Comparison of ENCODE assay signal across 35 cellular contexts in the genomic region with DNA sequence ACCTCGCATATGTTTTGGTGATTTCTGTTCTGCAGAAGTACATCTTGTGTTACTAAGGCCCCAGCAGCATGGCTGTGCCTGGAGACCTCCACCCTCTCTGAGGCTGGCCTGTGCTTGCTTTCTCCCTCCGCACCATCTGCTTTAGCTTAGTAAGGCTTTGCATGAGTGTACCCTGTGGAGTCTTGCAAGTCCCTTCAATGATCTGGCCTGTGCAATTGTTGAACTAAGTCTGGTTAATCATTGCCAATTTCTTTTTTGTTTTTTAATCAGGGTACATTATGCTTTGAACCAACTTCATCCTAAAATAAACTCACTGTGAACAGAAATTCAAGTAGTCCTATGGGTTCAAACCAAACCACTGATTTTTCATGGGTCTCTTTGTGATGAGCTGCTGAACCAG. TPM values are rescaled to one million over a fixed set of nuclear protein-coding genes. Genes with fewer than 3 reads are reported as not detected.
"Had no signal": no experiment of that assay in that cellular context is flagged by ENCODE, and none has a peak within 500 bp of the region (broad histone marks: within the 10 kb centered on the region; RNA-seq: fewer than 3 reads in every experiment).

No MANE protein-coding gene starts in this region.

- H3K4me1 ChIP-seq: lower lobe of right lung, sigmoid colon, upper lobe of left lung had no signal

- H3K36me3 Mint-ChIP-seq: activated naive CD4-positive, alpha-beta T cell treated with anti-CD3 and anti-CD28 coated beads, Interleukin-2, amount 50 U/mL, for 24 hours; naive thymus-derived CD8-positive, alpha-beta T cell; stimulated activated memory B cell treated with anti-CD40 and anti-IgM and Interleukin-4, amounts not matched to agents 10 μg/mL and 1 μg/mL and 100 μg/mL, for 72 hours; T-cell had no signal

- H3K27ac Mint-ChIP-seq: activated CD4-positive, alpha-beta memory T cell treated with anti-CD3 and anti-CD28 coated beads, Interleukin-2, amount 10 ng/mL, durations not matched to agents 7 days and 5 days; activated CD4-positive, alpha-beta T cell treated with anti-CD3 and anti-CD28 coated beads, Interleukin-2, amount 10 ng/mL, durations not matched to agents 7 days and 5 days; activated naive CD4-positive, alpha-beta T cell treated with anti-CD3 and anti-CD28 coated beads, Interleukin-2, amount 50 U/mL, for 24 hours; activated naive CD8-positive, alpha-beta T cell treated with anti-CD3 and anti-CD28 coated beads, Interleukin-2, amount 50 U/mL, for 24 hours; activated T-helper 17 cell treated with anti-CD3 and anti-CD28 coated beads, Interleukin-2, amount 50 U/mL, for 72 hours; effector memory CD8-positive, alpha-beta T cell; naive thymus-derived CD8-positive, alpha-beta T cell; stimulated activated memory B cell treated with anti-CD40 and anti-IgM and Interleukin-4, amounts not matched to agents 10 μg/mL and 1 μg/mL and 100 μg/mL, for 72 hours; stimulated activated naive CD8-positive, alpha-beta T cell treated with anti-CD3 and anti-CD28 coated beads, Interleukin-15, amount 100 ng/mL, for 72 hours; T-cell; T-helper 2 cell treated with Interferon-gamma antibody and Interleukin-4, amounts not matched to agents 5 μg/mL and 100 μg/mL, for 36 hours had no signal

- H3K27ac ChIP-seq: lower lobe of right lung, sigmoid colon, upper lobe of left lung had no signal

- H3K4me1 Mint-ChIP-seq: activated CD4-positive, alpha-beta memory T cell treated with anti-CD3 and anti-CD28 coated beads, Interleukin-2, amount 10 ng/mL, durations not matched to agents 7 days and 5 days; activated CD4-positive, alpha-beta T cell treated with anti-CD3 and anti-CD28 coated beads, Interleukin-2, amount 10 ng/mL, durations not matched to agents 7 days and 5 days; activated naive CD4-positive, alpha-beta T cell treated with anti-CD3 and anti-CD28 coated beads, Interleukin-2, amount 50 U/mL, for 24 hours; activated naive CD8-positive, alpha-beta T cell treated with anti-CD3 and anti-CD28 coated beads, Interleukin-2, amount 50 U/mL, for 24 hours; activated T-helper 17 cell treated with anti-CD3 and anti-CD28 coated beads, Interleukin-2, amount 50 U/mL, for 72 hours; naive thymus-derived CD8-positive, alpha-beta T cell; stimulated activated memory B cell treated with anti-CD40 and anti-IgM and Interleukin-4, amounts not matched to agents 10 μg/mL and 1 μg/mL and 100 μg/mL, for 72 hours; stimulated activated naive CD8-positive, alpha-beta T cell treated with anti-CD3 and anti-CD28 coated beads, Interleukin-15, amount 100 ng/mL, for 72 hours; T-cell had no signal

- H3K9me3 Mint-ChIP-seq: activated CD4-positive, alpha-beta memory T cell treated with anti-CD3 and anti-CD28 coated beads, Interleukin-2, amount 10 ng/mL, durations not matched to agents 7 days and 5 days; activated CD4-positive, alpha-beta T cell treated with anti-CD3 and anti-CD28 coated beads, Interleukin-2, amount 10 ng/mL, durations not matched to agents 7 days and 5 days; activated naive CD4-positive, alpha-beta T cell treated with anti-CD3 and anti-CD28 coated beads, Interleukin-2, amount 50 U/mL, for 24 hours; activated naive CD8-positive, alpha-beta T cell treated with anti-CD3 and anti-CD28 coated beads, Interleukin-2, amount 50 U/mL, for 24 hours; activated T-cell treated with anti-CD3 and anti-CD28 coated beads, Interleukin-2, amount 50 U/mL, for 4 hours; activated T-helper 17 cell treated with anti-CD3 and anti-CD28 coated beads, Interleukin-2, amount 50 U/mL, for 72 hours; effector memory CD8-positive, alpha-beta T cell; naive thymus-derived CD8-positive, alpha-beta T cell; stimulated activated memory B cell treated with anti-CD40 and anti-IgM and Interleukin-4, amounts not matched to agents 10 μg/mL and 1 μg/mL and 100 μg/mL, for 72 hours; stimulated activated naive CD8-positive, alpha-beta T cell treated with anti-CD3 and anti-CD28 coated beads, Interleukin-15, amount 100 ng/mL, for 72 hours; T-cell; T-helper 2 cell treated with Interferon-gamma antibody and Interleukin-4, amounts not matched to agents 5 μg/mL and 100 μg/mL, for 36 hours had no signal

- H3K36me3 ChIP-seq: lower lobe of right lung, sigmoid colon, upper lobe of left lung had no signal

- H3K27me3 ChIP-seq: sigmoid colon, upper lobe of left lung had no signal

- FAIRE-seq: endothelial cell of umbilical vein, keratinocyte, small intestine, TTC549 had no signal

- H3K9me3 ChIP-seq: lower lobe of right lung, sigmoid colon, upper lobe of left lung had no signal

- ATAC-seq: activated naive CD8-positive, alpha-beta T cell treated with anti-CD3 and anti-CD28 coated beads, Interleukin-2, amount 50 U/mL, for 24 hours; activated T-cell treated with anti-CD3 and anti-CD28 coated beads, Interleukin-2, amount 50 U/mL, for 4 hours; activated T-helper 17 cell treated with anti-CD3 and anti-CD28 coated beads, Interleukin-2, amount 50 U/mL, for 72 hours; effector memory CD8-positive, alpha-beta T cell; esophagus mucosa; left colon; lower lobe of right lung; naive thymus-derived CD8-positive, alpha-beta T cell; stimulated activated memory B cell treated with anti-CD40 and anti-IgM and Interleukin-4, amounts not matched to agents 10 μg/mL and 1 μg/mL and 100 μg/mL, for 72 hours; stimulated activated naive CD8-positive, alpha-beta T cell treated with anti-CD3 and anti-CD28 coated beads, Interleukin-15, amount 100 ng/mL, for 72 hours; T-cell had no signal

- H3K27me3 Mint-ChIP-seq: activated naive CD8-positive, alpha-beta T cell treated with anti-CD3 and anti-CD28 coated beads, Interleukin-2, amount 50 U/mL, for 24 hours had no signal

- H3K4me3 ChIP-seq: lower lobe of right lung, sigmoid colon, upper lobe of left lung had no signal

- DNase-seq: activated CD4-positive, alpha-beta memory T cell treated with anti-CD3 and anti-CD28 coated beads, Interleukin-2, amount 10 ng/mL, durations not matched to agents 7 days and 5 days; activated CD4-positive, alpha-beta T cell treated with anti-CD3 and anti-CD28 coated beads for 1 hour; activated CD4-positive, alpha-beta T cell treated with anti-CD3 and anti-CD28 coated beads, Interleukin-2, amount 10 ng/mL, durations not matched to agents 7 days and 5 days; activated naive CD8-positive, alpha-beta T cell treated with anti-CD3 and anti-CD28 coated beads, Interleukin-2, amount 50 U/mL, for 24 hours; activated T-cell treated with anti-CD3 and anti-CD28 coated beads, Interleukin-2, amount 50 U/mL, for 4 hours; amygdala; caudate nucleus; cortex of kidney; effector memory CD8-positive, alpha-beta T cell; foreskin fibroblast; head of caudate nucleus; hippocampal formation; left colon; lower lobe of right lung; mesenchymal stem cell; naive thymus-derived CD8-positive, alpha-beta T cell; sigmoid colon; small intestine; stimulated activated CD4-positive, alpha-beta T cell treated with anti-CD3 and anti-CD28 coated beads, Interleukin-1b, Interleukin-23, amount 100 ng/mL, for 48 hours; stimulated activated CD4-positive, alpha-beta T cell treated with anti-CD3 and anti-CD28 coated beads, Interleukin-4, amount 100 ng/mL, for 4 hours; stimulated activated CD8-positive, alpha-beta memory T cell treated with anti-CD3 and anti-CD28 coated beads, Interleukin-4, amount 100 ng/mL, for 48 hours; stimulated activated naive CD8-positive, alpha-beta T cell treated with anti-CD3 and anti-CD28 coated beads, Interleukin-15, amount 100 ng/mL, for 72 hours; substantia nigra; T-cell; upper lobe of left lung had no signal

- H3K4me3 Mint-ChIP-seq: activated CD4-positive, alpha-beta memory T cell treated with anti-CD3 and anti-CD28 coated beads, Interleukin-2, amount 10 ng/mL, durations not matched to agents 7 days and 5 days; activated CD4-positive, alpha-beta T cell treated with anti-CD3 and anti-CD28 coated beads, Interleukin-2, amount 10 ng/mL, durations not matched to agents 7 days and 5 days; activated naive CD4-positive, alpha-beta T cell treated with anti-CD3 and anti-CD28 coated beads, Interleukin-2, amount 50 U/mL, for 24 hours; activated naive CD8-positive, alpha-beta T cell treated with anti-CD3 and anti-CD28 coated beads, Interleukin-2, amount 50 U/mL, for 24 hours; activated T-cell treated with anti-CD3 and anti-CD28 coated beads, Interleukin-2, amount 50 U/mL, for 4 hours; activated T-helper 17 cell treated with anti-CD3 and anti-CD28 coated beads, Interleukin-2, amount 50 U/mL, for 72 hours; effector memory CD8-positive, alpha-beta T cell; naive thymus-derived CD8-positive, alpha-beta T cell; stimulated activated memory B cell treated with anti-CD40 and anti-IgM and Interleukin-4, amounts not matched to agents 10 μg/mL and 1 μg/mL and 100 μg/mL, for 72 hours; stimulated activated naive CD8-positive, alpha-beta T cell treated with anti-CD3 and anti-CD28 coated beads, Interleukin-15, amount 100 ng/mL, for 72 hours; T-cell; T-helper 2 cell treated with Interferon-gamma antibody and Interleukin-4, amounts not matched to agents 5 μg/mL and 100 μg/mL, for 36 hours had no signal

RNA-seq across cellular contexts. Expression of gene ACOT12, which starts 32.3 kb away (rescaled TPM):
- total RNA-seq: activated CD4-positive, alpha-beta memory T cell treated with anti-CD3 and anti-CD28 coated beads, Interleukin-2, amount 10 ng/mL, durations not matched to agents 7 days and 5 days; activated CD4-positive, alpha-beta T cell treated with anti-CD3 and anti-CD28 coated beads, Interleukin-2, amount 10 ng/mL, durations not matched to agents 7 days and 5 days; activated T-cell treated with anti-CD3 and anti-CD28 coated beads, Interleukin-2, amount 50 U/mL, for 4 hours; activated T-helper 17 cell treated with anti-CD3 and anti-CD28 coated beads, Interleukin-2, amount 50 U/mL, for 72 hours; chondrocyte; endothelial cell of umbilical vein; esophagus mucosa; left colon; lower lobe of right lung; naive thymus-derived CD8-positive, alpha-beta T cell; omental fat pad; upper lobe of left lung had no signal
- polyA plus RNA-seq: endothelial cell of umbilical vein; keratinocyte; naive thymus-derived CD8-positive, alpha-beta T cell had no signal
